In genomic region chr15:63895787-63896218, GRCh38 we compare ENCODE assay signal across 27 cellular contexts.
DNase-seq lines count a peak whose midpoint lies in the region; FAIRE-seq and TF ChIP-seq lines count a peak whose summit lies in the region.
"Had no signal": no experiment of that assay in that cellular context is flagged by ENCODE, and none has a peak within 500 bp of the region (broad histone marks: within the 10 kb centered on the region; RNA-seq: fewer than 3 reads in every experiment).

No MANE protein-coding gene starts in this region.

- H4K20me1 ChIP-seq in Karpas-422 (ENCODE audit: insufficient read depth, low read depth, low read length) (no peaks in the 10 kb centered on the region), OCI-LY7 (ENCODE audit: insufficient read depth, low read length) (no peaks in the 10 kb centered on the region)

- H3K9me2 ChIP-seq in Karpas-422 (replicated peaks; ENCODE audit: insufficient read depth, low read length) (no peaks in the 10 kb centered on the region), OCI-LY7 (ENCODE audit: insufficient read depth, low read length) (no peaks in the 10 kb centered on the region)

- H3K4me2 ChIP-seq in Karpas-422 (ENCODE audit: low read depth, low read length, poor library complexity, severe bottlenecking) (peak overlapping the region; percentile 52), OCI-LY7 (ENCODE audit: low read length) (no peak overlapping the region)

- no peaks in the 10 kb centered on the region for H3K9me3 ChIP-seq in Karpas-422 (ENCODE audit: low read length)
- no peaks in the 10 kb centered on the region for H3K9me3 ChIP-seq in OCI-LY7 (ENCODE audit: low read length)
- H3K9me3 ChIP-seq: upper lobe of left lung had no signal

- H3K27ac ChIP-seq in Karpas-422 (ENCODE audit: low read length): peak overlapping the region; percentile 89
- no peak overlapping the region for H3K27ac ChIP-seq in OCI-LY7 (ENCODE audit: low read depth, low read length, poor library complexity, severe bottlenecking)
- H3K27ac ChIP-seq: 22Rv1, cardiac muscle cell, VCaP had no signal

- H3K9ac ChIP-seq in Karpas-422 (ENCODE audit: low read length): peak overlapping the region; percentile 55

- DNase-seq in NK-92 treated with Interleukin-12 subunit alpha and Interleukin-12 subunit beta, amount 100 ng/mL, for 24 hours (lab: John Stamatoyannopoulos, UW): peak; percentile 43
- no peak for DNase-seq in NK-92 (lab: John Stamatoyannopoulos, UW; ENCODE audit: unreplicated experiment)
- no peak for DNase-seq in Karpas-422
- no peak for DNase-seq in endothelial cell (ENCODE audit: low spot score)
- no peak for DNase-seq in progenitor cell of endocrine pancreas (ENCODE audit: low spot score, unreplicated experiment)
- DNase-seq in OCI-LY7 (ENCODE audit: low spot score): no peak
- DNase-seq in kidney glomerular epithelial cell (lab: John Stamatoyannopoulos, UW): no peak
- no peak for DNase-seq in RCC 7860 (ENCODE audit: low spot score)
- DNase-seq: activated effector memory CD4-positive, alpha-beta T cell treated with Interleukin-2 at 50 U/mL for 16 hours; amniotic stem cell; DMS153; GDM1; left colon; NCI-H1092; NCI-H2081; NCI-H446 treated with DMSO at 0.1 percent for 48 hours; occipital lobe; SHP77; stimulated activated CD4-positive, alpha-beta T cell treated with anti-CD3 and anti-CD28 coated beads, Interleukin-1b, Interleukin-23, amount 100 ng/mL, for 48 hours had no signal

- H3K4me1 ChIP-seq in Karpas-422 (ENCODE audit: low read length): peaks cover 90% of the 10 kb centered on the region
- peaks cover 26% of the 10 kb centered on the region for H3K4me1 ChIP-seq in OCI-LY7 (ENCODE audit: insufficient read depth, low read length, poor library complexity, severe bottlenecking)

- peaks cover 58% of the 10 kb centered on the region for H3K4me1 Mint-ChIP-seq in endothelial cell (ENCODE audit: unreplicated experiment)
- H3K4me1 Mint-ChIP-seq in progenitor cell of endocrine pancreas (ENCODE audit: low read depth): peaks cover 12% of the 10 kb centered on the region

- no peak for TF ChIP-seq CTCF in endothelial cell (IDR thresholded peaks at IDR 0.05; ENCODE audit: unreplicated experiment)
- no peak for TF ChIP-seq CTCF in progenitor cell of endocrine pancreas (IDR thresholded peaks at IDR 0.05; ENCODE audit: unreplicated experiment)
- TF ChIP-seq CTCF in OCI-LY7 (conservative IDR thresholded peaks at IDR 0.05; ENCODE audit: low read length): no peak

- no peaks in the 10 kb centered on the region for H3K9me3 Mint-ChIP-seq in endothelial cell (ENCODE audit: unreplicated experiment)
- no peaks in the 10 kb centered on the region for H3K9me3 Mint-ChIP-seq in progenitor cell of endocrine pancreas (ENCODE audit: low read depth)
- H3K9me3 Mint-ChIP-seq: mesothelial cell of epicardium; stimulated activated naive CD8-positive, alpha-beta T cell treated with anti-CD3 and anti-CD28 coated beads, Interleukin-15, Interleukin-2, amounts not matched to agents 100 ng/mL and 50 ng/mL, for 24 hours had no signal

- no TSS peak for BruUV-seq in OCI-LY7 (replicated peaks; lab: Mats Ljungman, UMichigan)

- no peaks in the 10 kb centered on the region for H3K27me3 ChIP-seq in Karpas-422 (ENCODE audit: low read length)
- H3K27me3 ChIP-seq: cardiac muscle cell, esophagus muscularis mucosa, upper lobe of left lung had no signal

- CTCF ChIA-PET in OCI-LY7 (lab: Charles Lee; ENCODE audit: unreplicated experiment): interaction anchor here (1.4 kb wide), 1 partner anchor 115 kb away, joined by 4 read pairs; no protein-coding TSS in a partner anchor

- H3K4me3 Mint-ChIP-seq in endothelial cell (ENCODE audit: unreplicated experiment) (no peak overlapping the region), progenitor cell of endocrine pancreas (ENCODE audit: low read depth) (no peak overlapping the region)
- H3K4me3 Mint-ChIP-seq: mesothelial cell of epicardium; stimulated activated naive CD8-positive, alpha-beta T cell treated with anti-CD3 and anti-CD28 coated beads, Interleukin-15, Interleukin-2, amounts not matched to agents 100 ng/mL and 50 ng/mL, for 24 hours had no signal

- peak overlapping the region; percentile 42 for H3K27ac Mint-ChIP-seq in endothelial cell (ENCODE audit: unreplicated experiment)
- H3K27ac Mint-ChIP-seq in progenitor cell of endocrine pancreas: peak overlapping the region; percentile 68
- H3K27ac Mint-ChIP-seq: mesothelial cell of epicardium had no signal

- H3K27me3 Mint-ChIP-seq in endothelial cell (ENCODE audit: unreplicated experiment) (peaks cover 3% of the 10 kb centered on the region), progenitor cell of endocrine pancreas (peaks cover 3% of the 10 kb centered on the region)
- H3K27me3 Mint-ChIP-seq: stimulated activated naive CD8-positive, alpha-beta T cell treated with anti-CD3 and anti-CD28 coated beads, Interleukin-15, Interleukin-2, amounts not matched to agents 100 ng/mL and 50 ng/mL, for 24 hours had no signal

- no peak for FAIRE-seq in RCC 7860 (lab: Jason Lieb, UNC)
- FAIRE-seq: H54 had no signal

- H2AFZ ChIP-seq in Karpas-422 (ENCODE audit: low read length) (no peak overlapping the region), OCI-LY7 (ENCODE audit: low read length) (no peak overlapping the region)

- intact Hi-C loops in OCI-LY7 (cut with micrococcal nuclease; ENCODE audit: unreplicated experiment): loop anchor here (10.0 kb wide), 1 partner anchor 431 kb away; no protein-coding TSS in a partner anchor

- H3K36me3 ChIP-seq in Karpas-422 (ENCODE audit: insufficient read depth, low read length): no peaks in the 10 kb centered on the region
- no peaks in the 10 kb centered on the region for H3K36me3 ChIP-seq in OCI-LY7 (ENCODE audit: insufficient read depth, low read length)
- H3K36me3 ChIP-seq: cardiac muscle cell, esophagus muscularis mucosa, upper lobe of left lung had no signal

- no peaks in the 10 kb centered on the region for H3K36me3 Mint-ChIP-seq in endothelial cell (ENCODE audit: low read depth, unreplicated experiment)
- H3K36me3 Mint-ChIP-seq in progenitor cell of endocrine pancreas (ENCODE audit: insufficient read depth): no peaks in the 10 kb centered on the region
- H3K36me3 Mint-ChIP-seq: mesothelial cell of epicardium had no signal

- H3K79me2 ChIP-seq in Karpas-422 (ENCODE audit: low read length) (no peaks in the 10 kb centered on the region), OCI-LY7 (ENCODE audit: insufficient read depth, low read depth, low read length) (no peaks in the 10 kb centered on the region)

- POLR2A ChIA-PET in OCI-LY7 (lab: Charles Lee): interaction anchor here (1.6 kb wide), 1 partner anchor 11 kb away, joined by 4 read pairs; no protein-coding TSS in a partner anchor

- H3K4me3 ChIP-seq in Karpas-422 (ENCODE audit: low read length) (no peak overlapping the region), OCI-LY7 (ENCODE audit: low read depth, low read length, poor library complexity, severe bottlenecking) (no peak overlapping the region)
- H3K4me3 ChIP-seq: cardiac muscle cell, esophagus muscularis mucosa, upper lobe of left lung had no signal
